In the genomic region with DNA sequence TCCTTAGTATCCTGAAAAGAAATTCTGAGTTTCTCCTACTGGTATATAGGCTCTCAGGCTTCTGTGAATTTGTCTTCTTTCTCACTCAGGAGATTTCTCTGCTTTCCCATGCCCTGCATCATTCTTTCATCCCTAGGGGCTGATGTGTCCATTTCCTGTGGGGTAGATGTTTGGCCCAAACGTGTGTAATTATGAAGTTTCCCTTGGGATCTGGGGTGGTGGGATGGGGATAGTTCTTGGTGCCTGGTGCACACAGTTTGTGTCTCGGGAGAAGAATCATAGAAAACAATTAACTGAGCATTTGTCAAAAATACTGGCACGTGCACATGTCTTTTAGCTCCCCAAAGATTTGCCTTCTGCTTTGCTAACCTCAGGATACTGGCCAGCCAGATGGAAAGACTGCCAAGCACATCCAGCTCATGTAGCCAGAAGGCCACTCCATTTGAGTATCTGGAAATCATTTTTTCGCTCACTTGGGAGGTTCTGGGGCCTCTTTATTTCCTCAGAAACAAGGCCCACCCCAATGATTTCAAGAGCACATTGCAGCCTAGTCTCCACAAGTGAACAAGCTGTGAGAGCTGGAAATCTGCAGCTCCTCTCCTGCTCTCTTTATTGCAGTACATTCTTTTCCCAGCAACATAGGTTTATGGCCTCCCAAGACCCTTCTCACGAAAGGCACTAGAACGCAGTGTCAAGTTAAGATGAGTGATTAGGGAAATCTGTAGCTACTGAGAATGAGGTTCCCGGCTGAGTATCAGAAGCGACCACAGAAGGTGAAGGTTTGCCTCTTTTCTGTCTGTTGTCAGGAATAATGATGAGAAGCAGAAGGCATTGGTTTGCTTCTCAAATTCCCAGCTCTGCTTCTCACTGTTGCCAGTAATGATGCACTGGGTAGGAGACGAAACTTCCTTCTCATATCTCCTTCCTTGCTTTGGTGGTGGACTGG, we compare ENCODE assay signal across 27 cellular contexts.
DNase-seq lines count a peak whose midpoint lies in the region; ATAC-seq, FAIRE-seq and TF ChIP-seq lines count a peak whose summit lies in the region.
"Had no signal": no experiment of that assay in that cellular context is flagged by ENCODE, and none has a peak within 500 bp of the region (broad histone marks: within the 10 kb centered on the region; RNA-seq: fewer than 3 reads in every experiment).

No MANE protein-coding gene starts in this region.

- H3K9me3 ChIP-seq in GM12878 (replicated peaks; ENCODE audit: control insufficient read depth, insufficient read depth, low read length) (no peaks in the 10 kb centered on the region), heart right ventricle (no peaks in the 10 kb centered on the region), skeletal muscle tissue (ENCODE audit: control insufficient read depth in 3 of 3, low read length in 3 of 3) (no peaks in the 10 kb centered on the region)
- H3K9me3 ChIP-seq: esophagus squamous epithelium, left lung had no signal

- H3K4me3 ChIP-seq in GM12878 (no peak overlapping the region), heart right ventricle (no peak overlapping the region), skeletal muscle tissue (ENCODE audit: low read length in 3 of 3) (peak overlapping the region in 1 of 3 donors; percentile 7)
- H3K4me3 ChIP-seq: esophagus squamous epithelium, hepatocyte, left lung had no signal

- POLR2A ChIA-PET in GM12878 (lab: Charles Lee), result no interaction called here
- POLR2A ChIA-PET in GM10248 (lab: Yijun Ruan, JAX), result no interaction called here

- H3K36me3 ChIP-seq in GM12878 (ENCODE audit: control insufficient read depth in 2 of 2, insufficient read depth in 2 of 2, low read length in 1 of 2), result no peaks in the 10 kb centered on the region
- no peaks in the 10 kb centered on the region for H3K36me3 ChIP-seq in heart right ventricle
- no peaks in the 10 kb centered on the region for H3K36me3 ChIP-seq in skeletal muscle tissue (ENCODE audit: control insufficient read depth in 3 of 3, insufficient read depth in 3 of 3, low read length in 3 of 3)
- H3K36me3 ChIP-seq: esophagus squamous epithelium, left lung had no signal

- no peak for TF ChIP-seq RAD21 in GM12878 (IDR thresholded peaks at IDR 0.05; ENCODE audit: insufficient read depth, low read depth, low read length)

- no peak for TF ChIP-seq EP300 in GM12878 (IDR thresholded peaks at IDR 0.05; ENCODE audit: borderline replicate concordance in 1 of 2, control insufficient read depth in 1 of 2, low read depth in 2 of 2, low read length in 2 of 2)

- H3K9ac ChIP-seq in GM12878 (ENCODE audit: control insufficient read depth, insufficient read depth, low read length), result no peak overlapping the region
- H3K9ac ChIP-seq in skeletal muscle tissue (ENCODE audit: low read depth in 1 of 3, low read length in 3 of 3), result no peak overlapping the region

- H3K27me3 ChIP-seq in GM12878 (replicated peaks in 1 of 2; ENCODE audit: control insufficient read depth in 2 of 2, insufficient read depth in 2 of 2, low read length in 1 of 2), result no peaks in the 10 kb centered on the region
- no peaks in the 10 kb centered on the region for H3K27me3 ChIP-seq in heart right ventricle
- no peaks in the 10 kb centered on the region for H3K27me3 ChIP-seq in skeletal muscle tissue (ENCODE audit: control insufficient read depth in 3 of 3, insufficient read depth in 3 of 3, low read length in 3 of 3)
- H3K27me3 ChIP-seq: esophagus squamous epithelium, left lung had no signal

- SMC1A ChIA-PET in GM12878 (lab: Charles Lee; ENCODE audit: uncharacterized antibody, unreplicated experiment), result interaction anchor here (1.0 to 1.7 kb wide), 3 partner anchors 21 to 45 kb away, joined by 3 to 6 read pairs (median 4); no protein-coding TSS in a partner anchor

- TF ChIP-seq POLR2A in GM12878 (IDR thresholded peaks at IDR 0.05; ENCODE audit: low read depth, low read length), result no peak

- no peaks in the 10 kb centered on the region for H3K4me1 ChIP-seq in GM12878 (ENCODE audit: control insufficient read depth, insufficient read depth, low read length)
- peaks cover 0 to 29% (median 6%) of the 10 kb centered on the region in 9 donors for H3K4me1 ChIP-seq in heart right ventricle
- peaks cover 0 to 7% (median 3%) of the 10 kb centered on the region in 3 donors for H3K4me1 ChIP-seq in skeletal muscle tissue (ENCODE audit: control insufficient read depth in 3 of 3, insufficient read depth in 3 of 3, low read length in 3 of 3)
- H3K4me1 ChIP-seq: esophagus squamous epithelium, left lung had no signal

- no peak overlapping the region for H2AFZ ChIP-seq in GM12878 (ENCODE audit: control insufficient read depth, low read depth, low read length)
- H2AFZ ChIP-seq: hepatocyte had no signal

- BruUV-seq in GM12878 (replicated peaks; lab: Mats Ljungman, UMichigan), result no TSS peak

- RAD21 ChIA-PET in GM12878 (lab: Charles Lee; ENCODE audit: unreplicated experiment), result interaction anchor here (0.7 kb wide), 1 partner anchor 202 kb away, joined by 3 read pairs; no protein-coding TSS in a partner anchor

- no peaks in the 10 kb centered on the region for H4K20me1 ChIP-seq in GM12878 (ENCODE audit: control insufficient read depth, insufficient read depth)

- H3K27ac ChIP-seq in GM12878 (ENCODE audit: control insufficient read depth, insufficient read depth), result no peak overlapping the region
- H3K27ac ChIP-seq in heart right ventricle, result peak overlapping the region in 9 of 10 donors; percentile 1 to 72 (median 44)
- H3K27ac ChIP-seq in skeletal muscle tissue (ENCODE audit: low read depth, low read length), result peak overlapping the region; percentile 26
- H3K27ac ChIP-seq in caudate nucleus (ENCODE audit: low read depth, low read length), result no peak overlapping the region
- H3K27ac ChIP-seq: C4-2B, hepatocyte, left lung had no signal

- DNase-seq in AG20443 (ENCODE audit: low spot score), result peak; percentile 29
- DNase-seq in GM12878 (ENCODE audit: low read depth, low spot score), result peak; percentile 13
- peak; percentile 35 to 54 for DNase-seq in heart right ventricle
- DNase-seq in GM10248 (ENCODE audit: extremely low spot score), result no peak
- no peak for DNase-seq in caudate nucleus (lab: John Stamatoyannopoulos, UW)
- no peak for DNase-seq in UCSD-AML1 (lab: John Stamatoyannopoulos, UW; ENCODE audit: unreplicated experiment)
- DNase-seq: activated B cell treated with CpG ODN at 0.5 μM for 24 hours; activated CD4-positive, alpha-beta T cell treated with anti-CD3 and anti-CD28 coated beads, Interleukin-2, amount 50 U/mL, for 4 hours; activated CD8-positive, alpha-beta memory T cell treated with anti-CD3 and anti-CD28 coated beads, Interleukin-2, amount 50 U/mL, for 4 hours; activated naive CD8-positive, alpha-beta T cell treated with anti-CD3 and anti-CD28 coated beads, Interleukin-2, amount 50 U/mL, for 24 hours; cortex of kidney; endodermal cell; esophagus squamous epithelium; immature natural killer cell; left lung; MV-4-11; NCI-H1694 treated with DMSO at 0.1 percent for 48 hours; NCI-H748 treated with DMSO at 0.1 percent for 48 hours; posterior cingulate gyrus; RPMI8226; stimulated activated naive CD8-positive, alpha-beta T cell treated with anti-CD3 and anti-CD28 coated beads, Interleukin-15, amount 100 ng/mL, for 72 hours had no signal

- no peak overlapping the region for H3K4me2 ChIP-seq in GM12878 (ENCODE audit: control insufficient read depth, insufficient read depth)
- H3K4me2 ChIP-seq: hepatocyte had no signal

- no peaks in the 10 kb centered on the region for H3K79me2 ChIP-seq in GM12878 (ENCODE audit: control insufficient read depth, insufficient read depth, low read length)
- H3K79me2 ChIP-seq: hepatocyte had no signal

- ATAC-seq in GM12878 (no peak), heart right ventricle (peak in 7 of 8 donors; percentile 51 to 94 (median 71)), GM21619 (IDR thresholded peaks at IDR 0.05; ENCODE audit: unreplicated experiment) (no peak)
- ATAC-seq: activated naive CD8-positive, alpha-beta T cell treated with anti-CD3 and anti-CD28 coated beads, Interleukin-2, amount 50 U/mL, for 24 hours; left lung; stimulated activated naive CD8-positive, alpha-beta T cell treated with anti-CD3 and anti-CD28 coated beads, Interleukin-15, amount 100 ng/mL, for 72 hours had no signal

- 21% methylated on average over 9 of the region's 9 CpGs for WGBS in GM12878 (ENCODE audit: insufficient coverage, insufficient replicate concordance, low lambda C conversion rate, missing lambda C conversion rate)
- WGBS in heart right ventricle, 2 donors, result 60 to 68% methylated on average over 9 of the region's 9 CpGs

- CTCF ChIA-PET in GM12878 (lab: Yijun Ruan, JAX), result interaction anchor here (0.6 to 1.0 kb wide), 3 partner anchors 32 to 198 kb away, joined by 3 read pairs; no protein-coding TSS in a partner anchor
- CTCF ChIA-PET in GM10248 (lab: Yijun Ruan, JAX), result no interaction called here

- FAIRE-seq in GM12878 (lab: Jason Lieb, UNC), result no peak
- FAIRE-seq: D721Med, urothelium cell line had no signal

- TF ChIP-seq CTCF in GM12878 (IDR thresholded peaks at IDR 0.05 in 2 of 3, conservative IDR thresholded peaks at IDR 0.05 in 1 of 3; ENCODE audit: control insufficient read depth in 2 of 3, extremely low read depth in 1 of 3, insufficient read depth in 1 of 3, low read depth in 3 of 3, low read length in 3 of 3) (no peak), heart right ventricle (IDR thresholded peaks at IDR 0.05) (no peak), GM10248 (IDR thresholded peaks at IDR 0.05; ENCODE audit: control extremely low read depth, extremely low read depth, low read depth, missing control alignments) (no peak)

- in situ Hi-C loops in GM12878 (cut with MboI), result no loop called here

- intact Hi-C loops in GM12878 (cut with micrococcal nuclease; ENCODE audit: unreplicated experiment), result no loop called here
- intact Hi-C loops in heart right ventricle (cut with DNase I), result no loop called here

TF ChIP-seq in GM12878, 131 proteins besides CTCF, POLR2A, EP300 and RAD21 (continues in another document):
- TF ChIP-seq MYC (IDR thresholded peaks at IDR 0.05; ENCODE audit: insufficient read depth, insufficient read length, insufficient replicate concordance, low read length, severe bottlenecking), result no peak
- TF ChIP-seq SPI1 (IDR thresholded peaks at IDR 0.05; ENCODE audit: borderline replicate concordance, insufficient read depth, low read depth, low read length), result no peak

Comparison
In these comparisons a context has a peak if more than half of its experiments do, and no peak if none do; other contexts are left out.
1. DNase-seq: peak in AG20443 (single experiment), GM12878 (single experiment) and heart right ventricle (2 of 2); none in GM10248 (single experiment), caudate nucleus (0 of 61) and UCSD-AML1 (single experiment).
2. ATAC-seq: peak in heart right ventricle (7 of 8); none in GM12878 (single experiment) and GM21619 (single experiment).
3. H3K27ac ChIP-seq: peak in heart right ventricle (9 of 10) and skeletal muscle tissue (single experiment); none in GM12878 (single experiment) and caudate nucleus (single experiment).